8 cellular contexts compared by ENCODE assay signal in the genomic region with DNA sequence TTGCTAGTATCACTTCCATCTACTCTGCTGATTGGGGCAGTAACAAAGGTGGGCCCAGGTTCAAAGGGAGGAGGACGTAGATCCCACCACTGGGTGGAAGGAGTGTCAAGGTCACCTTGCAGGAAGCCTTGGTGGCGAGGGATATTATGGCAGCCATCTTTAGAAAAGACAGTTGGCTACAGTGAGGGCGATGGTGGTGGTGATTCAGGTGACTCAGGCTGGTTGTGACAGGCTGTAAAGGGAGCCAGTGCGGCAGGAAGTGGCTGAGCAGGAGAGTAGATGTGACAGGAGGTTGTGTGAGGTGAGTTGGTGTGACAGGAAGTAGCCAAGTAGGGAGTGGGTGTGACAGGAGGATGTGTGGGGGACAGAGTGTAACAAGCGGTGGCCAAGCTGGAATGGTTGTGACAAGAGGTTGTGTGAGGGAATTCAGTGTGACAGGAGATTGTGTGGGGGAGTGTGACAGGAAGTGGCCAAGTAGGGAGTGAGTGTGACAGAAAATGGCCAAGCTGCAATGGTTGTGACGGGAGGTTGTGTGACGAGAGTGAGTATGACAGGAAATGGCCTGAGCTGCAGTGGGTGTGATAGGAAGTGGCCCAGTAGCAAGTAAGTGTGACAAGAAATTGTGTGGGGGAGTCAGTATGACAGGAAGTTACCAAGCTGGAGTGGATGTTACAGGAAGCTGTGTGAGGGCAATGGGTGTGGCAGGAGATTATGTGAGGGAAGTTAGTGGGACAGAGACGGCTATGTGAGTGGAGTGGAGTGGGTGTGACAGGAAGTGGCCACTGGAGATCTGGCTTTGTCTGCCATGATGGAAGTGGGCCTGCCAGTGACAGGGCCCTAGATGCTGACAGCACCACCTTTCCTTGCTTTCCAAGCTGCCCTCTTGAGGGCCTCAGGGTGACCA.
DNase-seq lines count a peak whose midpoint lies in the region; ATAC-seq and TF ChIP-seq lines count a peak whose summit lies in the region.

No MANE protein-coding gene starts in this region.

- ATAC-seq in activated naive CD8-positive, alpha-beta T cell treated with anti-CD3 and anti-CD28 coated beads, Interleukin-2, amount 50 U/mL, for 24 hours: peak; percentile 92
- no peak for ATAC-seq in GM18870 (IDR thresholded peaks at IDR 0.05; ENCODE audit: unreplicated experiment)
- no peak for ATAC-seq in GM19452 (IDR thresholded peaks at IDR 0.05; ENCODE audit: unreplicated experiment)
- no peak for ATAC-seq in GM21381 (IDR thresholded peaks at IDR 0.05; ENCODE audit: unreplicated experiment)

- H3K27ac Mint-ChIP-seq in activated naive CD8-positive, alpha-beta T cell treated with anti-CD3 and anti-CD28 coated beads, Interleukin-2, amount 50 U/mL, for 24 hours: peak overlapping the region; percentile 91

- in situ Hi-C loops in GM13977 (cut with MboI; ENCODE audit: low pct_unique_long_range_greater_than_20kb, low sequenced_read_pairs, unreplicated experiment): no loop called here

- no peak for TF ChIP-seq CTCF in GM13977 (IDR thresholded peaks at IDR 0.05; ENCODE audit: extremely low read depth, insufficient read depth, missing control alignments)

- H3K27me3 Mint-ChIP-seq in activated naive CD8-positive, alpha-beta T cell treated with anti-CD3 and anti-CD28 coated beads, Interleukin-2, amount 50 U/mL, for 24 hours: no peaks in the 10 kb centered on the region

- DNase-seq in GM13977 (ENCODE audit: low spot score) (peak; percentile 69), T-helper 2 cell (peak in 4 of 5 experiments; percentile 10 to 96 (median 44)), ecto neural progenitor cell (ENCODE audit: low spot score) (no peak)
- peak; percentile 61 for DNase-seq in activated naive CD8-positive, alpha-beta T cell treated with anti-CD3 and anti-CD28 coated beads, Interleukin-2, amount 50 U/mL, for 24 hours
- DNase-seq in stimulated activated CD4-positive, alpha-beta T cell treated with anti-CD3 and anti-CD28 coated beads, Interleukin-2, amount 100 ng/mL, for 48 hours: peak; percentile 31 to 53

- H3K4me1 Mint-ChIP-seq in activated naive CD8-positive, alpha-beta T cell treated with anti-CD3 and anti-CD28 coated beads, Interleukin-2, amount 50 U/mL, for 24 hours: peaks cover 27% of the 10 kb centered on the region

- H3K36me3 Mint-ChIP-seq in activated naive CD8-positive, alpha-beta T cell treated with anti-CD3 and anti-CD28 coated beads, Interleukin-2, amount 50 U/mL, for 24 hours (ENCODE audit: low read depth): peaks cover 11% of the 10 kb centered on the region

- H3K4me3 Mint-ChIP-seq in activated naive CD8-positive, alpha-beta T cell treated with anti-CD3 and anti-CD28 coated beads, Interleukin-2, amount 50 U/mL, for 24 hours: peak overlapping the region; percentile 15

- peaks cover 15% of the 10 kb centered on the region for H3K9me3 Mint-ChIP-seq in activated naive CD8-positive, alpha-beta T cell treated with anti-CD3 and anti-CD28 coated beads, Interleukin-2, amount 50 U/mL, for 24 hours
